1 cellular context compared by ENCODE assay signal in the genomic region with DNA sequence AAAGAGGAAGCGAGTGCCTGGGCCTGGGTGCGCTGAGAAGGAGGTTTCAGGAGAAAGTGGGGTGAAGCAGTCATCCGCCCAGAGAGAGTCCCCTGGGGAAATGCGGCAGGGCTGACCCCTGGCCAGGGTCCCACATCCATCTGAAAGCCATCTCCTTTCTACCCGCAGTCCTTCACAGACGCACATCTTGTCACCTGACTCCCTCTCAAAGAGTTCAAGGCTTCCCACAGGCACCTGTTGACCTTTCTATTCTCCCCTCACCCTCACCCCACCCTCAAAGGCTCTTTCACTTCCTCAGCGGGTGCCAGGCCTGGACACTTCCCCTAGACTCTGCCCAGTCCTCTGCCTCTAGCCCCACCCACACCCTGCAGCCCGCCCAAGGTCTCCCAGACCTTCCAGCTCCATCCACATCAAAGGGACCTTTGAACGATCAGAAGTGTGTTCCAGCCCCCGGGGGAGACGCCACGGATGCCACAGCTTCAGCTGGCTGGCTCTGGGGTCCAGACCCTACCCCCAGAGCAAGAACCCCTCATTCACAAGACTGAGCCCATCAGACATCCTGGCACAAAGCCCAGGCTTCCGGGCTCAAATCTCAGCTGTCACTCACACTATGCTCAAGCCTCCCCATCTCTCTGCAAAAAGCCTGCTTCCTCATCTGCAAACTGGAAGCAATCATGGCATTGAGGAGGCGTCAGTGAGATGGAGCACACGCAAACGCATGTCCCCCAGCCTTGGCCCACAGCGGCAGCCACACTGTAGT.
TF ChIP-seq lines count a peak whose summit lies in the region.

No MANE protein-coding gene starts in this region.

TF ChIP-seq in liver, 16 proteins besides CTCF, POLR2A, EP300 and RAD21 (continued from another document):
- TF ChIP-seq SP1 (IDR thresholded peaks at IDR 0.05), result peak; percentile 16
- TF ChIP-seq GABPA (IDR thresholded peaks at IDR 0.05 in 1 of 2, conservative IDR thresholded peaks at IDR 0.05 in 1 of 2), result no peak
- TF ChIP-seq ATF3 (IDR thresholded peaks at IDR 0.05), result no peak
- no peak for TF ChIP-seq FOXA1 (IDR thresholded peaks at IDR 0.05)
